ENCODE assay signal across 9 cellular contexts in genomic region chr16:2686912-2687507, GRCh38. TPM values are rescaled to one million over a fixed set of nuclear protein-coding genes. Genes with fewer than 3 reads are reported as not detected.
DNase-seq lines count a peak whose midpoint lies in the region; ATAC-seq and TF ChIP-seq lines count a peak whose summit lies in the region.
"Had no signal": no experiment of that assay in that cellular context is flagged by ENCODE, and none has a peak within 500 bp of the region (broad histone marks: within the 10 kb centered on the region; RNA-seq: fewer than 3 reads in every experiment).

No MANE protein-coding gene starts in this region.

- peaks cover 38% of the 10 kb centered on the region for H3K4me1 Mint-ChIP-seq in activated B cell treated with CpG ODN at 0.5 μM for 24 hours
- H3K4me1 Mint-ChIP-seq in naive thymus-derived CD8-positive, alpha-beta T cell, result peaks cover 14 to 40% (median 28%) of the 10 kb centered on the region in 4 donors

- H3K4me3 ChIP-seq in esophagus squamous epithelium (peak overlapping the region in 1 of 4 donors; percentile 12), testis (no peak overlapping the region)
- H3K4me3 ChIP-seq: cardiac muscle cell, psoas muscle had no signal

- peak overlapping the region in 2 of 4 donors; percentile 21 to 57 for H3K27ac ChIP-seq in esophagus squamous epithelium
- no peak overlapping the region for H3K27ac ChIP-seq in testis
- H3K27ac ChIP-seq: cardiac muscle cell, psoas muscle had no signal

- intact Hi-C loops in activated B cell treated with CpG ODN at 0.5 μM for 24 hours (cut with micrococcal nuclease) (loop anchor here (1.0 kb wide), 1 partner anchor 34 kb away; no protein-coding TSS in a partner anchor), esophagus squamous epithelium (cut with DNase I) (no loop called here), testis (cut with DNase I; ENCODE audit: low total_unique reads) (no loop called here)

- TF ChIP-seq CTCF in activated B cell treated with CpG ODN at 0.5 μM for 24 hours (IDR thresholded peaks at IDR 0.05) (no peak), esophagus squamous epithelium (IDR thresholded peaks at IDR 0.05) (no peak), testis (IDR thresholded peaks at IDR 0.05) (no peak)

- H3K9me3 Mint-ChIP-seq in activated B cell treated with CpG ODN at 0.5 μM for 24 hours, result no peaks in the 10 kb centered on the region
- H3K9me3 Mint-ChIP-seq in naive thymus-derived CD8-positive, alpha-beta T cell, result peaks cover 0 to 2% (median 0%) of the 10 kb centered on the region in 9 donors

- H3K27me3 ChIP-seq in esophagus squamous epithelium (no peaks in the 10 kb centered on the region), testis (no peaks in the 10 kb centered on the region)
- H3K27me3 ChIP-seq: cardiac muscle cell had no signal

- peaks cover 3 to 44% (median 9%) of the 10 kb centered on the region in 3 donors for H3K4me1 ChIP-seq in esophagus squamous epithelium
- H3K4me1 ChIP-seq in testis, result peaks cover 13% of the 10 kb centered on the region

- 74 to 76% methylated on average over 13 to 16 of the region's 20 CpGs for WGBS in esophagus squamous epithelium, 2 donors
- 81 to 83% methylated on average over 20 of the region's 20 CpGs for WGBS in testis, 2 donors

- H3K36me3 Mint-ChIP-seq in activated B cell treated with CpG ODN at 0.5 μM for 24 hours (ENCODE audit: low read depth), result peaks cover 15% of the 10 kb centered on the region
- peaks cover 0 to 10% (median 0%) of the 10 kb centered on the region in 3 donors for H3K36me3 Mint-ChIP-seq in naive thymus-derived CD8-positive, alpha-beta T cell

- H3K36me3 ChIP-seq in esophagus squamous epithelium (peaks cover 0 to 26% (median 8%) of the 10 kb centered on the region in 3 donors), testis (ENCODE audit: low read depth, missing control alignments) (no peaks in the 10 kb centered on the region)
- H3K36me3 ChIP-seq: cardiac muscle cell had no signal

- ATAC-seq in GM18861 (IDR thresholded peaks at IDR 0.05; ENCODE audit: unreplicated experiment) (peak; percentile 46), HG02981 (IDR thresholded peaks at IDR 0.05; ENCODE audit: unreplicated experiment) (peak; percentile 40), activated B cell treated with CpG ODN at 0.5 μM for 24 hours (ENCODE audit: low read depth) (peak; percentile 45)
- ATAC-seq in naive thymus-derived CD8-positive, alpha-beta T cell, result no peak
- ATAC-seq: psoas muscle had no signal

- no peak for TF ChIP-seq POLR2A in esophagus squamous epithelium (IDR thresholded peaks at IDR 0.05)
- no peak for TF ChIP-seq POLR2A in testis (IDR thresholded peaks at IDR 0.05)

- DNase-seq in activated B cell treated with CpG ODN at 0.5 μM for 24 hours, result peak; percentile 49
- peak in 1 of 10 donors; percentile 41 for DNase-seq in naive thymus-derived CD8-positive, alpha-beta T cell
- DNase-seq in stimulated activated naive CD4-positive, alpha-beta T cell (lab: John Stamatoyannopoulos, UW), result no peak
- no peak for DNase-seq in esophagus squamous epithelium (lab: John Stamatoyannopoulos, UW)
- DNase-seq in testis, result no peak

- POLR2A ChIA-PET in activated B cell treated with CpG ODN at 0.5 μM for 24 hours (lab: Charles Lee), result interaction anchor here (1.2 to 1.4 kb wide), 3 partner anchors 14 to 90 kb away, joined by 3 to 7 read pairs (median 6); partner anchors contain the start of genes ELOB and SRRM2
- POLR2A ChIA-PET in naive thymus-derived CD8-positive, alpha-beta T cell (lab: Charles Lee), result no interaction called here

- H3K9me3 ChIP-seq in esophagus squamous epithelium, result no peaks in the 10 kb centered on the region
- no peaks in the 10 kb centered on the region for H3K9me3 ChIP-seq in testis
- H3K9me3 ChIP-seq: psoas muscle had no signal

- peak overlapping the region; percentile 89 for H3K27ac Mint-ChIP-seq in activated B cell treated with CpG ODN at 0.5 μM for 24 hours
- peak overlapping the region; percentile 47 to 91 (median 72) for H3K27ac Mint-ChIP-seq in naive thymus-derived CD8-positive, alpha-beta T cell

- peak overlapping the region; percentile 74 for H3K4me3 Mint-ChIP-seq in activated B cell treated with CpG ODN at 0.5 μM for 24 hours
- H3K4me3 Mint-ChIP-seq in naive thymus-derived CD8-positive, alpha-beta T cell, result peak overlapping the region; percentile 22 to 77 (median 60)

- H3K27me3 Mint-ChIP-seq in activated B cell treated with CpG ODN at 0.5 μM for 24 hours, result no peaks in the 10 kb centered on the region
- no peaks in the 10 kb centered on the region for H3K27me3 Mint-ChIP-seq in naive thymus-derived CD8-positive, alpha-beta T cell

- CTCF ChIA-PET in activated B cell treated with CpG ODN at 0.5 μM for 24 hours (lab: Charles Lee), result no interaction called here

RNA-seq across cellular contexts. Expression of gene KCTD5, which starts 4.7 kb away (rescaled TPM):
- total RNA-seq in activated B cell treated with CpG ODN at 0.5 μM for 24 hours (30.3 and 31.4 TPM in 2 replicates), esophagus squamous epithelium (10 to 100 TPM; 24.8 to 51.9 (median 40.3) TPM), testis (10 to 100 TPM; 63.9 to 72.2 TPM)
- 10 to 100 TPM; 24.3 to 25.5 TPM for total RNA-seq in naive thymus-derived CD8-positive, alpha-beta T cell
- 10 to 100 TPM; 10.8 to 18.4 (median 12.9) TPM for polyA plus RNA-seq in naive thymus-derived CD8-positive, alpha-beta T cell
- 33.3 TPM for polyA plus RNA-seq in testis (ENCODE audit: insufficient read depth, low read depth, low replicate concordance)

RNA-seq across cellular contexts. Expression of gene PRSS27, which starts 33.0 kb away (rescaled TPM):
- total RNA-seq in activated B cell treated with CpG ODN at 0.5 μM for 24 hours (1.5 and 1.8 TPM in 2 replicates), esophagus squamous epithelium (100 to 1,000 TPM; 188 to 463 (median 228) TPM), testis (1 to 10 TPM; 6.4 to 6.7 TPM)
- 1 to 10 TPM in 1 of 2 experiments, under 1 TPM in 1; 0.81 to 1.2 TPM for total RNA-seq in naive thymus-derived CD8-positive, alpha-beta T cell
- under 1 TPM in 1 of 3 donors, not detected in 2; 0.06 TPM for polyA plus RNA-seq in naive thymus-derived CD8-positive, alpha-beta T cell
- 4.3 TPM for polyA plus RNA-seq in testis (ENCODE audit: insufficient read depth, low read depth, low replicate concordance)

Comparison
In these comparisons a context has a peak if more than half of its experiments do, and no peak if none do; other contexts are left out.
1. ATAC-seq: peak in GM18861 (single experiment), HG02981 (single experiment) and activated B cell treated with CpG ODN at 0.5 μM for 24 hours (single experiment); none in naive thymus-derived CD8-positive, alpha-beta T cell (0 of 2).
2. RNA of gene PRSS27, which starts 33.0 kb away (total RNA-seq): 188 to 463 TPM in esophagus squamous epithelium; 6.4 to 6.7 TPM in testis, 1.5 to 1.8 TPM in activated B cell treated with CpG ODN at 0.5 μM for 24 hours and 0.81 to 1.2 TPM in naive thymus-derived CD8-positive, alpha-beta T cell; every median in the first group is over 10 times any median in the second.